Comparison of ENCODE assay signal across 10 cellular contexts in the genomic region with DNA sequence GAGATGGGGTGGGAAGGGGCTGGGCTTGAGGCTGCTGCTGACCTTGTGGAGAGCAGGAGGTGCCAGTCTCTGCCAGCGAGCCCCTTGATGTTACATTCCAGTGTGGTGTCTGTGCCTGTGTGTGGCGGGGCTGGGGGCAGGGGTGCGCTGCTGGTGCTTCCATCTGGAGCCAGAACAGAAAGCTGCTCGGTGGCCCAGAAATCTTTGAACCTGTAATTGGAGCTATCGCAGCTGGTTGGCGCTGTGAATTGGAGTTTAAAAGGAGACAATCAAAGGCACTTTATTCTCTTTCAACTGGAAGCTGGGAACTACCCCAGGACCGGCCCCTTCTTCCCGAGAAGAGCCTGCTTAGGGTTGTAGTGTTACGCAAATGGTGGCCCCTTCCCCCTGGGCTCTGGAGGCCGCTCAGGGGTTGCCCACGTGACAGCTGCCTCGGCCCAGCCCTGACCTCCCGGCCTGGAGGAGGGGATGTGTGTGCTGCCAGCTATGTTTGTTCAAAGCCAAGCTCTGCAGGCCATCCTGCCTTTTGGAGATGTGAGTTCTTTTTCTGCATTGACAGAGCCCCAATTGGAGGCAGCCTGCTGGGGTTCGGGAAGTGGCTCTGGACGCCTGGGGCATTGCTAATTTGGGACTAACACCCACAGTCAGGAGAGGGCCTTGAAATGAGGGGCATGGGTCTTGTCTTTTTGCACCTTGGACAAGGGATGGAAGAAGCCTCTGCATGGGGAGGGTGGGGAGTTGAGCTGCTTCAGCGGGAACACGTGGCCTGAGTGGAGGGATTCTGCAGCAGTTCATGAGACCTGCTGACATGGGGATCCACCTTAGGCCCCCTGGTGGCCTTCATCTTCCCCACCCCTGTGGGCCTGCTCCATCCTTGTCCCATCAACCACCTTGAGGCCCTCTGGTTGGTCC. TPM values are rescaled to one million over a fixed set of nuclear protein-coding genes. Genes with fewer than 3 reads are reported as not detected.
A peak's percentile ranks its signal among the peaks of the same experiment; 100 is the strongest.
DNase-seq lines count a peak whose midpoint lies in the region; ATAC-seq and TF ChIP-seq lines count a peak whose summit lies in the region.
"Had no signal": no experiment of that assay in that cellular context is flagged by ENCODE, and none has a peak within 500 bp of the region (broad histone marks: within the 10 kb centered on the region; RNA-seq: fewer than 3 reads in every experiment).

No MANE protein-coding gene starts in this region.

- H3K36me3 ChIP-seq in mammary epithelial cell (ENCODE audit: insufficient read depth, low read length) (no peaks in the 10 kb centered on the region), lower lobe of right lung (no peaks in the 10 kb centered on the region), aorta (ENCODE audit: control insufficient read depth in 1 of 2, insufficient read depth in 2 of 2, low read length in 1 of 2) (no peaks in the 10 kb centered on the region)
- H3K36me3 ChIP-seq: BLaER1 had no signal

- CTCF ChIA-PET in mammary epithelial cell (lab: Charles Lee; ENCODE audit: low non-redundant PET) (interaction anchor here (0.8 kb wide), 1 partner anchor 42 kb away, joined by 4 read pairs; no protein-coding TSS in a partner anchor), MCF 10A (lab: Yijun Ruan, JAX) (interaction anchor here (0.6 to 0.8 kb wide), 2 partner anchors 14 to 19 kb away, joined by 3 read pairs; no protein-coding TSS in a partner anchor), GM10248 (lab: Yijun Ruan, JAX) (interaction anchor here (1.9 kb wide), 1 partner anchor 28 kb away, joined by 4 read pairs; no protein-coding TSS in a partner anchor)

- no peak overlapping the region for H3K27ac Mint-ChIP-seq in MCF 10A (ENCODE audit: low read depth, unreplicated experiment)
- no peak overlapping the region for H3K27ac Mint-ChIP-seq in natural killer cell treated with Interleukin-12 subunit alpha and Interleukin-12 subunit beta and Interleukin-15 and Interleukin-18, amount 100 ng/mL, for 72 hours

- H3K27me3 ChIP-seq in mammary epithelial cell (ENCODE audit: insufficient read depth, low read length) (peaks cover 8% of the 10 kb centered on the region), lower lobe of right lung (ENCODE audit: low read depth) (peaks cover 24% of the 10 kb centered on the region), aorta (ENCODE audit: control insufficient read depth in 1 of 2, insufficient read depth in 2 of 2, low read length in 1 of 2) (no peaks in the 10 kb centered on the region)

- H3K27me3 Mint-ChIP-seq in MCF 10A (ENCODE audit: insufficient read depth, unreplicated experiment) = no peaks in the 10 kb centered on the region
- H3K27me3 Mint-ChIP-seq in natural killer cell treated with Interleukin-12 subunit alpha and Interleukin-12 subunit beta and Interleukin-15 and Interleukin-18, amount 100 ng/mL, for 72 hours = peaks cover 11 to 14% of the 10 kb centered on the region in 2 donors

- H3K4me1 ChIP-seq in mammary epithelial cell (ENCODE audit: insufficient read depth, low read length) (no peaks in the 10 kb centered on the region), lower lobe of right lung (peaks cover 17% of the 10 kb centered on the region), aorta (ENCODE audit: control insufficient read depth in 1 of 2, insufficient read depth in 2 of 2, low read length in 2 of 2) (no peaks in the 10 kb centered on the region)
- H3K4me1 ChIP-seq: BLaER1 had no signal

- ATAC-seq in esophagus mucosa (peak; percentile 35), lower lobe of right lung (peak; percentile 78 to 84), aorta (ENCODE audit: low FRiP score) (peak; percentile 70), GM21515 (IDR thresholded peaks at IDR 0.05; ENCODE audit: unreplicated experiment) (no peak)
- no peak for ATAC-seq in natural killer cell treated with Interleukin-12 subunit alpha and Interleukin-12 subunit beta and Interleukin-15 and Interleukin-18, amount 100 ng/mL, for 72 hours

- dilution Hi-C loops in mammary epithelial cell (cut with HindIII; ENCODE audit: low sequenced_read_pairs) = no loop called here

- POLR2A ChIA-PET in MCF 10A (lab: Yijun Ruan, JAX) (interaction anchor here (0.7 kb wide), 1 partner anchor 18 kb away, joined by 4 read pairs; no protein-coding TSS in a partner anchor), GM10248 (lab: Yijun Ruan, JAX) (no interaction called here)

- no peak overlapping the region for H3K9ac ChIP-seq in mammary epithelial cell (ENCODE audit: insufficient read depth, low read length)
- H3K9ac ChIP-seq: BLaER1 had no signal

- H3K79me2 ChIP-seq in mammary epithelial cell (ENCODE audit: insufficient read depth, low read length) = no peaks in the 10 kb centered on the region

- H3K4me3 Mint-ChIP-seq in MCF 10A (ENCODE audit: unreplicated experiment) = no peak overlapping the region
- H3K4me3 Mint-ChIP-seq in natural killer cell treated with Interleukin-12 subunit alpha and Interleukin-12 subunit beta and Interleukin-15 and Interleukin-18, amount 100 ng/mL, for 72 hours = no peak overlapping the region

- no peak overlapping the region for H3K4me3 ChIP-seq in mammary epithelial cell (replicated peaks in 1 of 3; ENCODE audit: insufficient read depth in 1 of 3, low read depth in 2 of 3, low read length in 3 of 3)
- no peak overlapping the region for H3K4me3 ChIP-seq in lower lobe of right lung
- H3K4me3 ChIP-seq in aorta (ENCODE audit: low read length in 2 of 2) = no peak overlapping the region
- H3K4me3 ChIP-seq: BLaER1 had no signal

- no peaks in the 10 kb centered on the region for H3K9me3 Mint-ChIP-seq in MCF 10A (ENCODE audit: unreplicated experiment)
- H3K9me3 Mint-ChIP-seq in natural killer cell treated with Interleukin-12 subunit alpha and Interleukin-12 subunit beta and Interleukin-15 and Interleukin-18, amount 100 ng/mL, for 72 hours = no peaks in the 10 kb centered on the region

- no peaks in the 10 kb centered on the region for H3K36me3 Mint-ChIP-seq in MCF 10A (ENCODE audit: insufficient read depth, unreplicated experiment)
- no peaks in the 10 kb centered on the region for H3K36me3 Mint-ChIP-seq in natural killer cell treated with Interleukin-12 subunit alpha and Interleukin-12 subunit beta and Interleukin-15 and Interleukin-18, amount 100 ng/mL, for 72 hours

- peak overlapping the region; percentile 11 for H2AFZ ChIP-seq in mammary epithelial cell (ENCODE audit: low read depth, low read length)

- no peak overlapping the region for H3K4me2 ChIP-seq in mammary epithelial cell (ENCODE audit: insufficient read depth, low read depth, low read length)
- H3K4me2 ChIP-seq: BLaER1 had no signal

- no peaks in the 10 kb centered on the region for H3K4me1 Mint-ChIP-seq in MCF 10A (ENCODE audit: insufficient read depth, unreplicated experiment)
- no peaks in the 10 kb centered on the region for H3K4me1 Mint-ChIP-seq in natural killer cell treated with Interleukin-12 subunit alpha and Interleukin-12 subunit beta and Interleukin-15 and Interleukin-18, amount 100 ng/mL, for 72 hours (ENCODE audit: low read depth in 2 of 2)

- in situ Hi-C loops in mammary epithelial cell (cut with MboI; ENCODE audit: low sequenced_read_pairs in 2 of 2) = no loop called here

- intact Hi-C loops in mammary epithelial cell (cut with micrococcal nuclease) (loop anchor here (1.0 kb wide), 1 partner anchor 49 kb away; no protein-coding TSS in a partner anchor), MCF 10A (cut with micrococcal nuclease) (no loop called here), lower lobe of right lung (cut with DNase I) (no loop called here), aorta (cut with DNase I) (no loop called here)

- no peak overlapping the region for H3K27ac ChIP-seq in mammary epithelial cell (ENCODE audit: insufficient read depth, low read depth, low read length)
- peak overlapping the region; percentile 64 for H3K27ac ChIP-seq in lower lobe of right lung
- H3K27ac ChIP-seq in aorta (ENCODE audit: low read depth in 1 of 2, low read length in 2 of 2) = no peak overlapping the region
- H3K27ac ChIP-seq: BLaER1 had no signal

- peak; percentile 18 to 56 for TF ChIP-seq CTCF in mammary epithelial cell (conservative IDR thresholded peaks at IDR 0.05 in 1 of 2, IDR thresholded peaks at IDR 0.05 in 1 of 2; ENCODE audit: extremely low read depth in 1 of 2, insufficient read depth in 1 of 2, low read depth in 1 of 2, low read length in 2 of 2)
- TF ChIP-seq CTCF in MCF 10A (IDR thresholded peaks at IDR 0.05; ENCODE audit: unreplicated experiment) = no peak
- peak; percentile 41 for TF ChIP-seq CTCF in lower lobe of right lung (IDR thresholded peaks at IDR 0.05)
- TF ChIP-seq CTCF in GM10248 (IDR thresholded peaks at IDR 0.05; ENCODE audit: control extremely low read depth, extremely low read depth, low read depth, missing control alignments) = no peak

- H3K9me3 ChIP-seq in mammary epithelial cell (replicated peaks; ENCODE audit: insufficient read depth, low read length) (no peaks in the 10 kb centered on the region), lower lobe of right lung (no peaks in the 10 kb centered on the region), aorta (ENCODE audit: control insufficient read depth, low read length) (no peaks in the 10 kb centered on the region)

- DNase-seq in mammary epithelial cell (no peak), MCF 10A (ENCODE audit: unreplicated experiment) (no peak), lower lobe of right lung (peak; percentile 57), aorta (peak in 1 of 2 donors; percentile 68), GM10248 (ENCODE audit: extremely low spot score) (no peak)
- DNase-seq in natural killer cell treated with Interleukin-12 subunit alpha and Interleukin-12 subunit beta and Interleukin-15 and Interleukin-18, amount 100 ng/mL, for 72 hours (ENCODE audit: low spot score) = no peak
- DNase-seq: GOT3 had no signal

- no peaks in the 10 kb centered on the region for H4K20me1 ChIP-seq in mammary epithelial cell (ENCODE audit: insufficient read depth, low read length)
- H4K20me1 ChIP-seq: BLaER1 had no signal

- no TSS peak for BruUV-seq in mammary epithelial cell (replicated peaks; lab: Mats Ljungman, UMichigan)
- no TSS peak for BruUV-seq in MCF 10A (replicated peaks; lab: Mats Ljungman, UMichigan)

- 23% methylated on average over 15 of the region's 17 CpGs for WGBS in mammary epithelial cell (ENCODE audit: low coverage, missing lambda C conversion rate)
- 13 to 18% methylated on average over 17 of the region's 17 CpGs for WGBS in aorta, 2 donors

RNA-seq across cellular contexts. Expression of gene ARSA, which starts 14.0 kb away (rescaled TPM):
- total RNA-seq in mammary epithelial cell = 10 to 100 TPM; 32.7 to 50.4 TPM
- 21.6 TPM for polyA plus RNA-seq in mammary epithelial cell
- 18.9 TPM for polyA minus RNA-seq in mammary epithelial cell
- total RNA-seq in MCF 10A (2022) = 21.3 and 22.0 TPM in 2 replicates
- 30.1 TPM for total RNA-seq in esophagus mucosa
- 53.5 TPM for total RNA-seq in lower lobe of right lung
- total RNA-seq in aorta = 10 to 100 TPM; 31.4 to 53.5 TPM
- polyA plus RNA-seq in aorta = 100 to 1,000 TPM in 1 of 2 donors, 10 to 100 TPM in 1; 15.7 to 120 TPM
- total RNA-seq in natural killer cell treated with Interleukin-12 subunit alpha and Interleukin-12 subunit beta and Interleukin-15 and Interleukin-18, amount 100 ng/mL, for 72 hours = 10 to 100 TPM; 35.7 to 38.9 TPM

RNA-seq across cellular contexts. Expression of gene SHANK3, which starts 30.7 kb away (rescaled TPM):
- total RNA-seq in mammary epithelial cell (10 to 100 TPM in 1 of 2 donors, 1 to 10 TPM in 1; 3.5 to 12.9 TPM), MCF 10A (2022) (1.2 and 1.9 TPM in 2 replicates), esophagus mucosa (5.9 TPM), lower lobe of right lung (50.6 TPM), aorta (10 to 100 TPM; 48.6 to 62.9 TPM)
- polyA plus RNA-seq in mammary epithelial cell (3.3 TPM), aorta (1 to 10 TPM in 1 of 2 donors, under 1 TPM in 1; 0.63 to 3.2 TPM)
- polyA minus RNA-seq in mammary epithelial cell = 2.9 TPM
- total RNA-seq in natural killer cell treated with Interleukin-12 subunit alpha and Interleukin-12 subunit beta and Interleukin-15 and Interleukin-18, amount 100 ng/mL, for 72 hours = not detected

RNA-seq across cellular contexts. Expression of gene MAPK8IP2, which starts 41.4 kb away (rescaled TPM):
- total RNA-seq in mammary epithelial cell (1 to 10 TPM; 2.1 to 2.5 TPM), MCF 10A (2022) (1.2 and 2.5 TPM in 2 replicates), esophagus mucosa (2.3 TPM), lower lobe of right lung (1.7 TPM), aorta (under 1 TPM; 0.24 to 0.26 TPM)
- polyA plus RNA-seq in mammary epithelial cell (0.41 TPM), aorta (under 1 TPM; under 0.01 to 0.15 TPM)
- 0.47 TPM for polyA minus RNA-seq in mammary epithelial cell
- total RNA-seq in natural killer cell treated with Interleukin-12 subunit alpha and Interleukin-12 subunit beta and Interleukin-15 and Interleukin-18, amount 100 ng/mL, for 72 hours = under 1 TPM; 0.08 to 0.21 TPM

RNA-seq across cellular contexts. Expression of gene CHKB, which starts 59.3 kb away (rescaled TPM):
- total RNA-seq in mammary epithelial cell (10 to 100 TPM; 23.7 to 54.4 TPM), MCF 10A (2022) (51.4 and 60.6 TPM in 2 replicates), esophagus mucosa (31.4 TPM), lower lobe of right lung (76.7 TPM), aorta (10 to 100 TPM; 36.5 to 78.8 TPM)
- polyA plus RNA-seq in mammary epithelial cell (28.0 TPM), aorta (100 to 1,000 TPM in 1 of 2 donors, 10 to 100 TPM in 1; 28.4 to 544 TPM)
- polyA minus RNA-seq in mammary epithelial cell = 3.9 TPM
- total RNA-seq in natural killer cell treated with Interleukin-12 subunit alpha and Interleukin-12 subunit beta and Interleukin-15 and Interleukin-18, amount 100 ng/mL, for 72 hours = 100 to 1,000 TPM; 120 to 130 TPM

Comparison
In these comparisons a context has a peak if more than half of its experiments do, and no peak if none do; other contexts are left out.
1. CTCF ChIP-seq: peak in mammary epithelial cell (2 of 2) and lower lobe of right lung (single experiment); none in MCF 10A (single experiment) and GM10248 (single experiment).
2. ATAC-seq: peak in esophagus mucosa (single experiment), lower lobe of right lung (2 of 2) and aorta (single experiment); none in GM21515 (single experiment) and natural killer cell treated with Interleukin-12 subunit alpha and Interleukin-12 subunit beta and Interleukin-15 and Interleukin-18, amount 100 ng/mL, for 72 hours (0 of 2).